In the genomic region with DNA sequence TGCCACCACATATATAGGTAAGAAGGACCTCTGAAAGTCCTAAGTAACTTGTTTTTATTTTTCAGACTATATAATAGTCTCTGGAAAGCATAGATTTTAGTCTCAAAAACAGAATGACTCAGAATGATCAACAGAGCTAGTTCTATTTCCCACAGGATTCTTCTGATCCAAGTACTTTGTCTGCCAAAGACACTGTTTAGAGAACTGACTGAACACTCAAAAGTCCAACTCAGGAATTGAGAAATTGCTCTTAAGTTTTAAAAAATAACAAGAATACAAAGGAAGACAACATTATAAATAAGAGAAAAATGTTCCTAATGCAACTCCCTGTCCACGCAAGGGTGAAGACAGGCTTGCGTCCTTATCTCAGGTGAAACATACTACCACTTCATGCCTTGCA, we compare ENCODE assay signal across 15 cellular contexts. TPM values are rescaled to one million over a fixed set of nuclear protein-coding genes. Genes with fewer than 3 reads are reported as not detected.
DNase-seq lines count a peak whose midpoint lies in the region; ATAC-seq and TF ChIP-seq lines count a peak whose summit lies in the region.
"Had no signal": no experiment of that assay in that cellular context is flagged by ENCODE, and none has a peak within 500 bp of the region (broad histone marks: within the 10 kb centered on the region; RNA-seq: fewer than 3 reads in every experiment).

No MANE protein-coding gene starts in this region.

- H3K27ac ChIP-seq in gastroesophageal sphincter (peak overlapping the region in 3 of 4 donors; percentile 49 to 64 (median 49)), rectal smooth muscle tissue (ENCODE audit: low read depth, low read length) (peak overlapping the region; percentile 73)
- H3K27ac ChIP-seq: spleen had no signal

- DNase-seq in Right ventricle myocardium inferior (ENCODE audit: missing footprints): no peak
- DNase-seq in cardiac septum (ENCODE audit: low spot score): no peak
- no peak for DNase-seq in NCI-H2107 treated with DMSO at 0.1 percent for 48 hours (lab: John Stamatoyannopoulos, UW; ENCODE audit: unreplicated experiment)
- DNase-seq in GM20000 (ENCODE audit: low spot score): no peak
- DNase-seq: activated CD4-positive, alpha-beta T cell treated with anti-CD3 and anti-CD28 coated beads for 4 hours; activated naive CD8-positive, alpha-beta T cell treated with anti-CD3 and anti-CD28 coated beads, Interleukin-2, amount 50 U/mL, for 24 hours; activated T-cell treated with anti-CD3 and anti-CD28 coated beads, Interleukin-2, amount 50 U/mL, for 24 hours; erythroblast; spleen; T-helper 17 cell had no signal

- peaks cover 0 to 17% (median 8%) of the 10 kb centered on the region in 3 donors for H3K4me1 ChIP-seq in gastroesophageal sphincter
- H3K4me1 ChIP-seq in rectal smooth muscle tissue (ENCODE audit: control insufficient read depth, insufficient read depth, low read length): peaks cover 12% of the 10 kb centered on the region
- H3K4me1 ChIP-seq: spleen had no signal

- no peak for TF ChIP-seq EP300 in gastroesophageal sphincter (IDR thresholded peaks at IDR 0.05)

- H3K4me3 ChIP-seq in gastroesophageal sphincter: no peak overlapping the region
- H3K4me3 ChIP-seq in rectal smooth muscle tissue (ENCODE audit: low read length): no peak overlapping the region
- H3K4me3 ChIP-seq: GM23338, spleen had no signal

- H3K9ac ChIP-seq in rectal smooth muscle tissue (ENCODE audit: low read length): no peak overlapping the region

- H3K36me3 ChIP-seq in gastroesophageal sphincter: peaks cover 0 to 13% of the 10 kb centered on the region in 2 donors
- H3K36me3 ChIP-seq in rectal smooth muscle tissue (ENCODE audit: control insufficient read depth, insufficient read depth, low read length): no peaks in the 10 kb centered on the region

- intact Hi-C loops in Right ventricle myocardium inferior (cut with DNase I): no loop called here
- intact Hi-C loops in cardiac septum (cut with DNase I): no loop called here

- TF ChIP-seq CTCF in gastroesophageal sphincter (IDR thresholded peaks at IDR 0.05) (no peak), GM20000 (IDR thresholded peaks at IDR 0.05; ENCODE audit: extremely low read depth, missing control alignments) (no peak)

- WGBS in gastroesophageal sphincter (ENCODE audit: low coverage in 1 of 2), 2 donors: 30 to 68% methylated on average over 2 of the region's 2 CpGs

- H3K27me3 ChIP-seq in gastroesophageal sphincter (no peaks in the 10 kb centered on the region), rectal smooth muscle tissue (ENCODE audit: control insufficient read depth, insufficient read depth, low read length) (no peaks in the 10 kb centered on the region)
- H3K27me3 ChIP-seq: spleen had no signal

- ATAC-seq in Right ventricle myocardium inferior (peak; percentile 65), gastroesophageal sphincter (peak; percentile 53), HG02588 (IDR thresholded peaks at IDR 0.05; ENCODE audit: unreplicated experiment) (no peak), HG03520 (IDR thresholded peaks at IDR 0.05; ENCODE audit: unreplicated experiment) (no peak)
- ATAC-seq: activated naive CD8-positive, alpha-beta T cell treated with anti-CD3 and anti-CD28 coated beads, Interleukin-2, amount 50 U/mL, for 24 hours; GM23338; T-helper 17 cell had no signal

- H3K9me3 ChIP-seq in gastroesophageal sphincter: no peaks in the 10 kb centered on the region
- H3K9me3 ChIP-seq: spleen had no signal

- TF ChIP-seq POLR2A in gastroesophageal sphincter (IDR thresholded peaks at IDR 0.05): no peak

RNA-seq across cellular contexts. Expression of a gene that starts 29.0 kb away (rescaled TPM):
- total RNA-seq in Right ventricle myocardium inferior (122 TPM), cardiac septum (81.8 TPM), gastroesophageal sphincter (100 to 1,000 TPM in 2 of 4 donors, 10 to 100 TPM in 2; 38.1 to 132 (median 91.6) TPM)

Comparison
In these comparisons a context has a peak if more than half of its experiments do, and no peak if none do; other contexts are left out.
1. ATAC-seq: peak in Right ventricle myocardium inferior (single experiment) and gastroesophageal sphincter (single experiment); none in HG02588 (single experiment) and HG03520 (single experiment).